Comparison of ENCODE assay signal across 8 cellular contexts in the genomic region with DNA sequence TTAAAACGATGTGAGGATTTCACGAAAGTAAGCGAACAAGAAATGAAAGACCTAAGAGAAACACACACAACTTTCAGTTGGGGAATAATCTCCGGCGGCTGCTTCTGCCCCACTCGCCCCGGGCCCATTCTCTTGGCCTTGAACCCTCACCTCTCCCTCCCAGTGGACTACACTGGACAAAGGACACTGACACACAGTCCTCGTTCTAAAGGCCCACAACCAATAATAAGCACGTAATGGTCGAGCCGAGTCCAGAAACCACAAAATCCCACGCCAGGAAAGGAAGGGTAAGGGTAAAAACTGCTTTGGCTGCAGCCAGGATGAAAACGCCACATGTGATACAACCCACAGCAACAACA. TPM values are rescaled to one million over a fixed set of nuclear protein-coding genes. Genes with fewer than 3 reads are reported as not detected.
DNase-seq lines count a peak whose midpoint lies in the region; ATAC-seq and TF ChIP-seq lines count a peak whose summit lies in the region.

No MANE protein-coding gene starts in this region.

- peak overlapping the region; percentile 86 for H3K9ac ChIP-seq in rectal smooth muscle tissue (ENCODE audit: low read length)

- H3K36me3 ChIP-seq in SJSA1 (peaks cover 38% of the 10 kb centered on the region), rectal smooth muscle tissue (ENCODE audit: control insufficient read depth, insufficient read depth, low read length) (no peaks in the 10 kb centered on the region)

- ATAC-seq in GM21423 (IDR thresholded peaks at IDR 0.05; ENCODE audit: unreplicated experiment): no peak

- H3K4me1 ChIP-seq in SJSA1 (replicated peaks): peaks cover 15% of the 10 kb centered on the region
- peaks cover 6% of the 10 kb centered on the region for H3K4me1 ChIP-seq in rectal smooth muscle tissue (ENCODE audit: control insufficient read depth, insufficient read depth, low read length)

- peak overlapping the region; percentile 78 for H3K4me3 ChIP-seq in SJSA1
- H3K4me3 ChIP-seq in fibroblast of the aortic adventitia (ENCODE audit: low read depth, low read length): peak overlapping the region; percentile 95
- H3K4me3 ChIP-seq in rectal smooth muscle tissue (ENCODE audit: low read length): peak overlapping the region; percentile 83

- DNase-seq in NCI-H1092 treated with DMSO at 0.1 percent for 48 hours (lab: John Stamatoyannopoulos, UW) (peak; percentile 31), NCI-H1092 (lab: John Stamatoyannopoulos, UW) (no peak), SJSA1 (ENCODE audit: low read depth in 1 of 2, low spot score in 2 of 2) (no peak), fibroblast of the aortic adventitia (ENCODE audit: low read depth) (no peak), SIG-M5 (lab: John Stamatoyannopoulos, UW) (no peak), NCI-H146 treated with DMSO at 0.1 percent for 48 hours (lab: John Stamatoyannopoulos, UW; ENCODE audit: unreplicated experiment) (no peak)

- TF ChIP-seq CTCF in fibroblast of the aortic adventitia (IDR thresholded peaks at IDR 0.05; ENCODE audit: insufficient read depth, low read length): no peak

- no peaks in the 10 kb centered on the region for H3K9me3 ChIP-seq in SJSA1 (replicated peaks)

- H3K27me3 ChIP-seq in SJSA1 (replicated peaks): no peaks in the 10 kb centered on the region
- no peaks in the 10 kb centered on the region for H3K27me3 ChIP-seq in rectal smooth muscle tissue (ENCODE audit: control insufficient read depth, insufficient read depth, low read length)

- H3K27ac ChIP-seq in SJSA1 (peak overlapping the region; percentile 84), rectal smooth muscle tissue (ENCODE audit: low read depth, low read length) (peak overlapping the region; percentile 89)

RNA-seq across cellular contexts. Expression of a gene that starts 0.5 kb away (rescaled TPM):
- total RNA-seq in SJSA1 (2014; rRNA removed; shearing (Covaris generic)): 11.9 and 22.0 TPM in 2 replicates
- 27.4 and 36.8 TPM in 2 replicates for total RNA-seq in fibroblast of the aortic adventitia (ENCODE audit: low replicate concordance)

RNA-seq across cellular contexts. Expression of a gene that starts 18.1 kb away (rescaled TPM):
- total RNA-seq in SJSA1 (2014; rRNA removed; shearing (Covaris generic)): 23.2 and 27.9 TPM in 2 replicates
- 33.0 and 34.6 TPM in 2 replicates for total RNA-seq in fibroblast of the aortic adventitia (ENCODE audit: low replicate concordance)
